In the genomic region with DNA sequence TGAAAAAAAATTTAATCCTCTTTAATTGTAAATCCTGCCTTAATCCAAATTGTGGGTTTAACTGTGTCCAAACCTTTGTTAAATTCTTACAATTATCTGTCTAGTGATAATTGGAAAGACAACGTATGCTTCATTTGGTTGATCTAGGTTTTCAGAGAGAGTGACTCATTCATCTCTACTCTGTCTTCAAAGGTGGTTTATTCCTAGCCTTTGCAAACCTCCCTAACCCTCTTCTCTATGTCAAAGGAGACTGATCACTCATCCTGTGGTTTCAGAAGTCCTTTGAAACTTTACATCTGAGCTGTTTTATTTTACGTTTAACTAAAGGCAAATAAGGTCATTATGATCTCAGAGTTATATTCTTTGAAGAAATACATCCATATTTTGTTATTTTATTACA, we compare ENCODE assay signal across 29 cellular contexts. TPM values are rescaled to one million over a fixed set of nuclear protein-coding genes. Genes with fewer than 3 reads are reported as not detected.
A peak's percentile ranks its signal among the peaks of the same experiment; 100 is the strongest.
DNase-seq lines count a peak whose midpoint lies in the region; ATAC-seq and TF ChIP-seq lines count a peak whose summit lies in the region.
"Had no signal": no experiment of that assay in that cellular context is flagged by ENCODE, and none has a peak within 500 bp of the region (broad histone marks: within the 10 kb centered on the region; RNA-seq: fewer than 3 reads in every experiment).

No MANE protein-coding gene starts in this region.

- intact Hi-C loops in PC-3 (cut with micrococcal nuclease) (no loop called here), PC-9 (cut with micrococcal nuclease; ENCODE audit: unreplicated experiment) (no loop called here), tibial artery (cut with DNase I; ENCODE audit: low total_unique reads) (no loop called here)

- H3K4me1 ChIP-seq in PC-3 (ENCODE audit: insufficient read depth, low read length) (no peaks in the 10 kb centered on the region), right atrium auricular region (peaks cover 0 to 6% of the 10 kb centered on the region in 2 donors), PC-9 (replicated peaks; ENCODE audit: insufficient read depth) (peaks cover 10% of the 10 kb centered on the region; the same call in 1 of the 2 replicates), tibial artery (no peaks in the 10 kb centered on the region)
- H3K4me1 ChIP-seq: uterus had no signal

- no peaks in the 10 kb centered on the region for H3K9me3 ChIP-seq in PC-3 (ENCODE audit: low read length)
- no peaks in the 10 kb centered on the region for H3K9me3 ChIP-seq in right atrium auricular region
- H3K9me3 ChIP-seq in PC-9 (ENCODE audit: insufficient read depth, low read depth), result no peaks in the 10 kb centered on the region
- no peaks in the 10 kb centered on the region for H3K9me3 ChIP-seq in tibial artery
- H3K9me3 ChIP-seq: BLaER1, uterus had no signal

- no peak overlapping the region for H3K9ac ChIP-seq in PC-3 (ENCODE audit: low read length)
- H3K9ac ChIP-seq: BLaER1 had no signal

- H3F3A ChIP-seq in PC-3 (ENCODE audit: low read length, unreplicated experiment) (no peaks in the 10 kb centered on the region), PC-9 (ENCODE audit: insufficient read depth, low read depth) (no peaks in the 10 kb centered on the region)

- peak; percentile 69 for ATAC-seq in GM18868 (IDR thresholded peaks at IDR 0.05; ENCODE audit: unreplicated experiment)
- ATAC-seq in PC-3, result no peak
- ATAC-seq: GM12878 had no signal

- H3K27ac ChIP-seq in PC-3 (ENCODE audit: low read length) (no peak overlapping the region), right atrium auricular region (no peak overlapping the region), PC-9 (no peak overlapping the region), tibial artery (no peak overlapping the region)
- H3K27ac ChIP-seq: BLaER1, skin epidermis, uterus had no signal

- H2AFZ ChIP-seq in PC-3 (ENCODE audit: low read length) (no peak overlapping the region), PC-9 (no peak overlapping the region)

- POLR2A ChIA-PET in PC-3 (lab: Charles Lee; ENCODE audit: unreplicated experiment) (interaction anchor here (0.7 kb wide), 1 partner anchor 74 kb away, joined by 8 read pairs; no protein-coding TSS in a partner anchor), PC-9 (lab: Charles Lee; ENCODE audit: unreplicated experiment) (interaction anchor here (0.6 kb wide), 1 partner anchor 15 kb away, joined by 5 read pairs; no protein-coding TSS in a partner anchor)

- DNase-seq in A172 (ENCODE audit: low spot score) (peak; percentile 9), PC-3 (peak; percentile 17), fibroblast of mammary gland (ENCODE audit: low read depth) (peak; percentile 49), right atrium auricular region (ENCODE audit: low spot score) (no peak), PC-9 (no peak), NCI-H2227 (lab: John Stamatoyannopoulos, UW; ENCODE audit: unreplicated experiment) (no peak), tibial artery (no peak)
- DNase-seq: activated CD4-positive, alpha-beta T cell treated with anti-CD3 and anti-CD28 coated beads for 1 hour; activated naive CD4-positive, alpha-beta T cell; activated T-cell treated with anti-CD3 and anti-CD28 coated beads, Interleukin-2, amount 50 U/mL, for 1 hour; central memory CD4-positive, alpha-beta T cell; COR-L47; DMS79 treated with DMSO at 0.1 percent for 48 hours; glutamatergic neuron; H7; left cardiac atrium; naive B cell; NCI-H1092; NCI-H187; nucleus accumbens; stimulated activated CD4-positive, alpha-beta T cell treated with anti-CD3 and anti-CD28 coated beads, Interleukin-1b, Interleukin-23, amount 100 ng/mL, for 48 hours; uterus had no signal

- H3K4me3 ChIP-seq in PC-3 (ENCODE audit: low read length) (no peak overlapping the region), fibroblast of mammary gland (ENCODE audit: control insufficient read depth, low read depth, low read length) (no peak overlapping the region), right atrium auricular region (no peak overlapping the region), PC-9 (no peak overlapping the region), tibial artery (no peak overlapping the region)
- H3K4me3 ChIP-seq: BLaER1, GM12878, skin epidermis, uterus had no signal

- H3K27me3 ChIP-seq in PC-3 (ENCODE audit: low read length), result peaks cover 36% of the 10 kb centered on the region
- no peaks in the 10 kb centered on the region for H3K27me3 ChIP-seq in right atrium auricular region
- H3K27me3 ChIP-seq in PC-9 (ENCODE audit: insufficient read depth, low read depth), result no peaks in the 10 kb centered on the region
- H3K27me3 ChIP-seq in tibial artery, result no peaks in the 10 kb centered on the region
- H3K27me3 ChIP-seq: BLaER1, uterus had no signal

- no TSS peak for BruUV-seq in PC-3 (replicated peaks; lab: Mats Ljungman, UMichigan)
- no TSS peak for BruUV-seq in PC-9 (replicated peaks; lab: Mats Ljungman, UMichigan)

- CTCF ChIA-PET in PC-3 (lab: Charles Lee) (no interaction called here), PC-9 (lab: Charles Lee) (no interaction called here)

- no peak overlapping the region for H3K4me2 ChIP-seq in PC-3 (ENCODE audit: low read length)
- no peak overlapping the region for H3K4me2 ChIP-seq in PC-9
- H3K4me2 ChIP-seq: BLaER1 had no signal

- H3K36me3 ChIP-seq in PC-3 (ENCODE audit: low read depth, low read length), result no peaks in the 10 kb centered on the region
- H3K36me3 ChIP-seq in right atrium auricular region, result no peaks in the 10 kb centered on the region
- H3K36me3 ChIP-seq in PC-9 (ENCODE audit: low read depth), result no peaks in the 10 kb centered on the region
- no peaks in the 10 kb centered on the region for H3K36me3 ChIP-seq in tibial artery
- H3K36me3 ChIP-seq: BLaER1, uterus had no signal

- no peaks in the 10 kb centered on the region for H3K79me2 ChIP-seq in PC-3 (ENCODE audit: low read length)
- H3K79me2 ChIP-seq in PC-9 (ENCODE audit: low read depth), result no peaks in the 10 kb centered on the region

- H3K9me2 ChIP-seq in PC-3 (replicated peaks; ENCODE audit: low read length) (no peaks in the 10 kb centered on the region), PC-9 (ENCODE audit: insufficient read depth) (no peaks in the 10 kb centered on the region)

- TF ChIP-seq CTCF in PC-3 (conservative IDR thresholded peaks at IDR 0.05; ENCODE audit: low read depth, low read length) (no peak), fibroblast of mammary gland (conservative IDR thresholded peaks at IDR 0.05; ENCODE audit: control insufficient read depth, insufficient read depth, low read depth, low read length) (no peak), right atrium auricular region (IDR thresholded peaks at IDR 0.05) (no peak), PC-9 (conservative IDR thresholded peaks at IDR 0.05) (no peak), tibial artery (IDR thresholded peaks at IDR 0.05) (no peak)

- H4K20me1 ChIP-seq in PC-3 (ENCODE audit: low read length) (no peaks in the 10 kb centered on the region), PC-9 (ENCODE audit: insufficient read depth) (no peaks in the 10 kb centered on the region)
- H4K20me1 ChIP-seq: BLaER1 had no signal

RNA-seq across cellular contexts. Expression of a gene that starts 8.8 kb away (rescaled TPM):
- not detected in 2 replicates for total RNA-seq in A172 (2014; rRNA removed; shearing (Covaris generic))
- total RNA-seq in PC-3 (2014; rRNA removed) (not detected in 2 replicates), right atrium auricular region (1 to 10 TPM in 1 of 2 donors, not detected in 1; 2.4 TPM), PC-9 (2021) (not detected in 2 replicates)
- total RNA-seq: dermis microvascular lymphatic vessel endothelial cell, fibroblast of lung, GM12878, OCI-LY7 had no signal

Comparison
In these comparisons a context has a peak if more than half of its experiments do, and no peak if none do; other contexts are left out.
1. DNase-seq: peak in A172 (single experiment), PC-3 (single experiment) and fibroblast of mammary gland (single experiment); none in right atrium auricular region (single experiment), PC-9 (0 of 2), NCI-H2227 (single experiment) and tibial artery (0 of 2).